In the genomic region with DNA sequence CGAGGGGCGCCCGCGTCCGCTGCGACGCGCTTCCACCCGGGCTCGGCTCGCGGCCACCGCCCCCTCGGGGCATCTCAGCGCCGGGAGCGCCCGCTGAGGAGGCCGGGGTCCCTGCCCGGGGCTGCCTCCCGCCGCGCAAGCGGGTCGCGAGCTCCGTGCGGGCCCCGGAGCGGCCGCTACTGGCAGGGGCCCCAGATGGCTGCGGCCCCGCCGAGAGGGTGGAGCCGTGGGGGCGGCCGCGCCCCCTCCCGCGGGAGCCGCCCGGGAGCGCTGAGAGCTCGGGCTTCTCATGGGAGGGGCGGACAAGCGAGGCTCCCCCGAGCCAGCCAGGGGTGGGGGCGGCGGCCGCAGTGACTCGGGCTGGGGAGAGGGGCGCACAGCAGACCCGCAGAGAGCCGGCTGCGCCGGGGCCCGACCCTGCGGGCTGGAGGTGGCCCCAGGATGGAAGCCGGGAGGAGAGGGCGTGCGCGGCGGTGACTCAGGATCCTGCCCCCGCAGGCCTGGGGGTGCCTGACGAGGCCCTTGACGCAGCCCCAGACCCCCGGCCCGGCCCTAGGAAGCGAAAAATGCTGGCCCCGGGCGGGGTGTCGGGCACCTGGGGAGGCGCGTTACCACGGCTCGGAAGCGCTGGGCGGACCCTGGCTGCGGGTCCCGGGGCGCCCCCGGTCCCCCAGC, we compare ENCODE assay signal across 8 cellular contexts. TPM values are rescaled to one million over a fixed set of nuclear protein-coding genes. Genes with fewer than 3 reads are reported as not detected.
A peak's percentile ranks its signal among the peaks of the same experiment; 100 is the strongest.
DNase-seq lines count a peak whose midpoint lies in the region; ATAC-seq, FAIRE-seq and TF ChIP-seq lines count a peak whose summit lies in the region.

No MANE protein-coding gene starts in this region.

- H3K27me3 Mint-ChIP-seq in astrocyte (ENCODE audit: low read depth, unreplicated experiment): no peaks in the 10 kb centered on the region

- ATAC-seq in GM21737 (IDR thresholded peaks at IDR 0.05; ENCODE audit: unreplicated experiment) (peak; percentile 31), GM18858 (IDR thresholded peaks at IDR 0.05; ENCODE audit: unreplicated experiment) (no peak)

- no peak overlapping the region for H3K4me3 Mint-ChIP-seq in astrocyte (ENCODE audit: unreplicated experiment)

- H3K79me2 ChIP-seq in OCI-LY1 (ENCODE audit: insufficient read depth, low read length): no peaks in the 10 kb centered on the region
- H3K79me2 ChIP-seq in astrocyte (ENCODE audit: insufficient read depth, low read length): peaks cover 32% of the 10 kb centered on the region

- H3K9me2 ChIP-seq in OCI-LY1 (ENCODE audit: low read depth, low read length): no peaks in the 10 kb centered on the region

- H3K27ac ChIP-seq in OCI-LY1 (ENCODE audit: low read depth, low read length, poor library complexity, severe bottlenecking): no peak overlapping the region
- H3K27ac ChIP-seq in astrocyte (ENCODE audit: low read depth, low read length): no peak overlapping the region

- H3K4me1 ChIP-seq in ES-I3 (ENCODE audit: insufficient read depth, low read length) (peaks cover 25% of the 10 kb centered on the region), OCI-LY1 (ENCODE audit: insufficient read depth, low read length, severe bottlenecking) (peaks cover 22% of the 10 kb centered on the region), astrocyte (ENCODE audit: insufficient read depth, low read length) (peaks cover 12% of the 10 kb centered on the region)

- H3K36me3 ChIP-seq in ES-I3 (ENCODE audit: insufficient read depth, low read length): no peaks in the 10 kb centered on the region
- H3K36me3 ChIP-seq in OCI-LY1 (ENCODE audit: insufficient read depth, low read length): no peaks in the 10 kb centered on the region
- H3K36me3 ChIP-seq in astrocyte (ENCODE audit: insufficient read depth, low read length): no peaks in the 10 kb centered on the region

- H3K4me3 ChIP-seq in OCI-LY1 (ENCODE audit: low read depth, low read length, poor library complexity, severe bottlenecking) (peak overlapping the region; percentile 69), astrocyte (ENCODE audit: insufficient read depth, low read depth, low read length) (peak overlapping the region; percentile 64), iPS-18c (ENCODE audit: insufficient read depth, low read depth, low read length) (peak overlapping the region; percentile 66)

- H3K27ac Mint-ChIP-seq in astrocyte (ENCODE audit: unreplicated experiment): no peak overlapping the region

- H4K20me1 ChIP-seq in OCI-LY1 (ENCODE audit: insufficient read depth, low read length): no peaks in the 10 kb centered on the region
- peaks cover 38% of the 10 kb centered on the region for H4K20me1 ChIP-seq in astrocyte (ENCODE audit: insufficient read depth, low read length)

- H3F3A ChIP-seq in OCI-LY1 (ENCODE audit: insufficient read depth, low read length): no peaks in the 10 kb centered on the region

- H3K27me3 ChIP-seq in OCI-LY1 (ENCODE audit: insufficient read depth, low read length): no peaks in the 10 kb centered on the region
- H3K27me3 ChIP-seq in astrocyte (ENCODE audit: insufficient read depth, low read length): no peaks in the 10 kb centered on the region

- no peak for DNase-seq in astrocyte (ENCODE audit: low read depth)
- peak; percentile 53 for DNase-seq in stimulated activated CD4-positive, alpha-beta T cell treated with anti-CD3 and anti-CD28 coated beads, Interleukin-15, amount 100 ng/mL, for 24 hours
- no peak for DNase-seq in G401 (ENCODE audit: low spot score)

- in situ Hi-C loops in G401 (cut with HindIII; ENCODE audit: low sequenced_read_pairs): no loop called here

- H2AFZ ChIP-seq in OCI-LY1 (ENCODE audit: low read length): no peak overlapping the region
- peak overlapping the region; percentile 78 for H2AFZ ChIP-seq in astrocyte (ENCODE audit: low read depth, low read length)

- no peaks in the 10 kb centered on the region for H3K36me3 Mint-ChIP-seq in astrocyte (ENCODE audit: low read depth, unreplicated experiment)

- peaks cover 15% of the 10 kb centered on the region for H3K4me1 Mint-ChIP-seq in astrocyte (ENCODE audit: low read depth, unreplicated experiment)

- H3K9me3 ChIP-seq in ES-I3 (ENCODE audit: control insufficient read depth, insufficient read depth, low read length) (no peaks in the 10 kb centered on the region), OCI-LY1 (ENCODE audit: low read length) (no peaks in the 10 kb centered on the region), astrocyte (ENCODE audit: insufficient read depth, low read depth, low read length) (no peaks in the 10 kb centered on the region), iPS-18c (ENCODE audit: control insufficient read depth, insufficient read depth, low read length) (no peaks in the 10 kb centered on the region)

- H3K9me3 Mint-ChIP-seq in astrocyte (ENCODE audit: unreplicated experiment): no peaks in the 10 kb centered on the region

- TF ChIP-seq CTCF in OCI-LY1 (IDR thresholded peaks at IDR 0.05; ENCODE audit: low read length): no peak
- no peak for TF ChIP-seq CTCF in astrocyte (IDR thresholded peaks at IDR 0.05; ENCODE audit: insufficient read depth, low read depth, low read length)

- H3K4me2 ChIP-seq in OCI-LY1 (ENCODE audit: low read length) (peak overlapping the region; percentile 79), astrocyte (ENCODE audit: low read length) (peak overlapping the region; percentile 88)

- H3K9ac ChIP-seq in ES-I3 (ENCODE audit: low read depth, low read length) (peak overlapping the region; percentile 81), OCI-LY1 (ENCODE audit: low read length) (peak overlapping the region; percentile 69), astrocyte (ENCODE audit: low read length) (peak overlapping the region; percentile 76)

- FAIRE-seq in astrocyte (lab: Jason Lieb, UNC): no peak

RNA-seq across cellular contexts. Expression of gene ZFTA, which starts 0.6 kb away (rescaled TPM):
- 29.0 and 31.2 TPM in 2 replicates for total RNA-seq in astrocyte
- 41.1 and 42.6 TPM in 2 replicates for total RNA-seq in G401 (2014; rRNA removed; shearing (Covaris generic))

RNA-seq across cellular contexts. Expression of gene SPINDOC, which starts 44.1 kb away (rescaled TPM):
- 43.7 and 48.3 TPM in 2 replicates for total RNA-seq in astrocyte
- total RNA-seq in G401 (2014; rRNA removed; shearing (Covaris generic)): 96.4 and 96.8 TPM in 2 replicates
